Comparison of ENCODE assay signal across 15 cellular contexts in the genomic region with DNA sequence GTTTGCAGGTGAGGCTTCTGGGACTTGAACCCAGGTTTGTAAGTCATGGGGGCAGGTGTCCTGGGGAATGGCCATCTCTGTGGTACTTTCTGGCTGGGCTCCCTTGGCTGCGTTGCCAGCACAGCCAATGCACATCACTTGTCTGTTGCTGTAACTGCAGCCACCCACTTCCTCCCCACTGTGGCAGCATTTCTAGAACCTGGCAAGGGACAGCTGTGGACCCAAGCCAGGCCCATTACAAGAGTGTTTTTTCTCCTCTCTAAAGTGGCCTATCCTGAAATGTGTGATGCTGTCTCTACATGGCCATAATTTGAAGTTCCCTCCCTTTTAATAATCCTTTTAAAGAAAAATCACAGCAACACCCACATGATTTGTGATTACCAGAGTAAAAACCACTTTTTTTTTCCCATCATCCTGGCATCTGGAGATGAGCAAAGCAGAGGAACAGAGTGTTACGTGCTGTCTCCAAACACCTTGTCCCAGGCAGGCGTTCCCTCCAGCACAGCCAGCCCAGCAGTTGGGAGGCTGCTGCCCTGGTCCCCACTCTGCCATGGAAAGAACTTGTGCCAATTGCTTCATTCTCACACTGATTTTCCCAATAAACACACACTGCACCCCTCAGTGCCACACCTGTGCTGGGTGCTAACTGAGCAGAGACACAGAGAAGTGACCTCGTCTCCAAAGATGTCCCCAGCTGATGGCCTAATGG.
DNase-seq lines count a peak whose midpoint lies in the region; TF ChIP-seq lines count a peak whose summit lies in the region.
"Had no signal": no experiment of that assay in that cellular context is flagged by ENCODE, and none has a peak within 500 bp of the region (broad histone marks: within the 10 kb centered on the region; RNA-seq: fewer than 3 reads in every experiment).

No MANE protein-coding gene starts in this region.

- H3K36me3 Mint-ChIP-seq in Calu3 (ENCODE audit: insufficient read depth, unreplicated experiment) (no peaks in the 10 kb centered on the region), CD14-positive monocyte (no peaks in the 10 kb centered on the region), type B pancreatic cell (no peaks in the 10 kb centered on the region)

- H3K27me3 Mint-ChIP-seq in Calu3 (ENCODE audit: unreplicated experiment) (no peaks in the 10 kb centered on the region), CD14-positive monocyte (ENCODE audit: low read depth in 3 of 3) (peaks cover 0 to 6% (median 2%) of the 10 kb centered on the region in 3 donors), type B pancreatic cell (peaks cover 10% of the 10 kb centered on the region)
- H3K27me3 Mint-ChIP-seq: activated CD4-positive, alpha-beta T cell treated with anti-CD3 and anti-CD28 coated beads for 36 hours had no signal

- intact Hi-C loops in Calu3 (cut with micrococcal nuclease; ENCODE audit: unreplicated experiment), result no loop called here
- intact Hi-C loops in CD14-positive monocyte (cut with micrococcal nuclease), result no loop called here

- peaks cover 24% of the 10 kb centered on the region for H3K4me1 ChIP-seq in suprapubic skin
- H3K4me1 ChIP-seq: psoas muscle had no signal

- no peak overlapping the region for H3K4me3 Mint-ChIP-seq in Calu3 (ENCODE audit: low read depth, unreplicated experiment)
- no peak overlapping the region for H3K4me3 Mint-ChIP-seq in CD14-positive monocyte
- no peak overlapping the region for H3K4me3 Mint-ChIP-seq in type B pancreatic cell
- H3K4me3 Mint-ChIP-seq: activated CD4-positive, alpha-beta T cell treated with anti-CD3 and anti-CD28 coated beads for 36 hours had no signal

- WGBS in suprapubic skin, result 56% methylated on average over 3 of the region's 4 CpGs

- no peaks in the 10 kb centered on the region for H3K27me3 ChIP-seq in suprapubic skin

- H3K27ac ChIP-seq in suprapubic skin, result peak overlapping the region; percentile 33
- H3K27ac ChIP-seq: psoas muscle had no signal

- TF ChIP-seq POLR2A in suprapubic skin (IDR thresholded peaks at IDR 0.05), result no peak

- CTCF ChIA-PET in Calu3 (lab: Charles Lee), result no interaction called here

- no TSS peak for BruUV-seq in Calu3 (replicated peaks; lab: Mats Ljungman, UMichigan)

- H3K9me3 ChIP-seq in suprapubic skin, result no peaks in the 10 kb centered on the region
- H3K9me3 ChIP-seq: psoas muscle had no signal

- H3K9me3 Mint-ChIP-seq in Calu3 (ENCODE audit: low read depth, unreplicated experiment) (no peaks in the 10 kb centered on the region), CD14-positive monocyte (peaks cover 0 to 1% (median 0%) of the 10 kb centered on the region in 7 donors), type B pancreatic cell (no peaks in the 10 kb centered on the region)

- in situ Hi-C loops in GM13976 (cut with MboI; ENCODE audit: low sequenced_read_pairs, unreplicated experiment), result no loop called here

- peak; percentile 42 for DNase-seq in M059J (ENCODE audit: low read depth)
- peak; percentile 38 for DNase-seq in cerebellar cortex (ENCODE audit: low spot score)
- peak; percentile 8 to 45 for DNase-seq in hippocampal formation (lab: John Stamatoyannopoulos, UW)
- peak in 1 of 2 donors; percentile 82 for DNase-seq in suprapubic skin (ENCODE audit: low spot score in 2 of 2)
- DNase-seq in Calu3, result no peak
- no peak for DNase-seq in GM13976 (ENCODE audit: low spot score)
- DNase-seq in CD14-positive monocyte (ENCODE audit: low spot score), result no peak
- DNase-seq in type B pancreatic cell (ENCODE audit: extremely low spot score, unreplicated experiment), result no peak
- DNase-seq: activated CD4-positive, alpha-beta T cell treated with anti-CD3 and anti-CD28 coated beads for 36 hours; activated effector memory CD4-positive, alpha-beta T cell treated with anti-CD3 and anti-CD28 coated beads, Interleukin-2, amount 50 U/mL, for 16 hours; GF-D8; NCI-H187 treated with DMSO at 0.1 percent for 48 hours; NCI-H526 treated with DMSO at 0.1 percent for 48 hours; stimulated activated naive CD4-positive, alpha-beta T cell treated with Interleukin-2 at 50 U/mL for 16 hours had no signal

- no peak overlapping the region for H3K4me3 ChIP-seq in suprapubic skin
- H3K4me3 ChIP-seq: psoas muscle had no signal

- no peaks in the 10 kb centered on the region for H3K36me3 ChIP-seq in suprapubic skin

- H3K27ac Mint-ChIP-seq in Calu3 (ENCODE audit: unreplicated experiment) (no peak overlapping the region), CD14-positive monocyte (no peak overlapping the region), type B pancreatic cell (no peak overlapping the region)
- H3K27ac Mint-ChIP-seq: activated CD4-positive, alpha-beta T cell treated with anti-CD3 and anti-CD28 coated beads for 36 hours had no signal

- H3K4me1 Mint-ChIP-seq in Calu3 (ENCODE audit: low read depth, unreplicated experiment) (no peaks in the 10 kb centered on the region), CD14-positive monocyte (no peaks in the 10 kb centered on the region), type B pancreatic cell (ENCODE audit: unreplicated experiment) (peaks cover 12% of the 10 kb centered on the region)
- H3K4me1 Mint-ChIP-seq: activated CD4-positive, alpha-beta T cell treated with anti-CD3 and anti-CD28 coated beads for 36 hours had no signal

- TF ChIP-seq EP300 in suprapubic skin (IDR thresholded peaks at IDR 0.05), result no peak

- TF ChIP-seq CTCF in suprapubic skin (IDR thresholded peaks at IDR 0.05) (no peak), Calu3 (IDR thresholded peaks at IDR 0.05; ENCODE audit: unreplicated experiment) (no peak), GM13976 (IDR thresholded peaks at IDR 0.05; ENCODE audit: borderline replicate concordance, control extremely low read depth, extremely low read depth, insufficient read depth, missing control alignments) (no peak), CD14-positive monocyte (IDR thresholded peaks at IDR 0.05) (no peak), type B pancreatic cell (conservative IDR thresholded peaks at IDR 0.05) (no peak)

Comparison
In these comparisons a context has a peak if more than half of its experiments do, and no peak if none do; other contexts are left out.
1. DNase-seq: peak in M059J (single experiment), cerebellar cortex (single experiment) and hippocampal formation (2 of 2); none in Calu3 (single experiment), GM13976 (single experiment), CD14-positive monocyte (single experiment) and type B pancreatic cell (single experiment).